ENCODE assay signal across 8 cellular contexts in the genomic region with DNA sequence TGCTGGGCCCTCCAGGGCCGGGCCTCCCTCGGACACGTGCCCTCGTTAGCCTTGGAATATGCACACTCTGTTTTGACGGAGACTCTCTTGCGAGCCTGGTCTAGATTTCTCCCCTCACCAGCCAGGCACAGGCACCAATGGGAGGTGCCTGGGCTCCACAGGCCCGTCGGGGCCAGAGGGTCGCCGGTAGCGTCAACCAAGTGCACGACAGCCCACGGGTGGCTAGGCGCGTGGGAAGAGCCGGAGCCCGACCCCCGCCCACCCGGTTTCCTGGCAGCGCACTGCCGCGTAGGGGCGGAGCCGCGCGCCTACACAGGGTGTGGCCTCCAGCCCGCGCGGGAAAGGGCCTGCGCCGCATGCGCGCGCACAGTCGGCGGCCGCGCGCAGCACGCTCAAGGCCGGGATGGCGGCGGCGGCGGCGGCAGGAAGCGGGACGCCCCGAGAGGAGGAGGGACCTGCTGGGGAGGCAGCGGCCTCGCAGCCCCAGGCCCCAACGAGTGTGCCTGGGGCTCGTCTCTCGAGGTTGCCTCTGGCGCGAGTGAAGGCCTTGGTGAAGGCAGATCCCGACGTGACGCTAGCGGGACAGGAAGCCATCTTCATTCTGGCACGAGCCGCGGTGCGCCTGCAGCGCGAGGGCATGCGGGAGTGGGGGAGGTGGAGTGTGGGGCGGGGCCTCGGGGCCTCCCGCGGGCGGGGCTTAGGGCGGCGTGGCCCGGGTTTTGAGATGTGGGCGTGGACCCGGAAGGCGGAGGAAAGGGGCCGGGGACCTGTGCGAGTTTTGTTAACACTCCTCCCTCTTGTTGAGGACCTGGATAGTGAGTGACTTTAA. TPM values are rescaled to one million over a fixed set of nuclear protein-coding genes. Genes with fewer than 3 reads are reported as not detected.
A peak's percentile ranks its signal among the peaks of the same experiment; 100 is the strongest.
DNase-seq lines count a peak whose midpoint lies in the region; ATAC-seq and TF ChIP-seq lines count a peak whose summit lies in the region.

A gene with protein sequence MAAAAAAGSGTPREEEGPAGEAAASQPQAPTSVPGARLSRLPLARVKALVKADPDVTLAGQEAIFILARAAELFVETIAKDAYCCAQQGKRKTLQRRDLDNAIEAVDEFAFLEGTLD (plus strand): TSS at position 367 of the 829 bp plus-strand sequence. CDS start 37 bp downstream, at position 404.

- H3K4me3 Mint-ChIP-seq in activated T-cell treated with anti-CD3 and anti-CD28 coated beads, Interleukin-2, amount 50 U/mL, for 24 hours = peak within 1 kb of the TSS; percentile 80

- H3K4me1 ChIP-seq in esophagus (ENCODE audit: control insufficient read depth in 2 of 2, insufficient read depth in 2 of 2, low read length in 1 of 2) (peaks cover 4 to 9% of the 10 kb centered on the region in 2 donors), mucosa of stomach (ENCODE audit: control insufficient read depth, insufficient read depth, low read length) (peaks cover 11% of the 10 kb centered on the region)

- peak within 1 kb of the TSS; percentile 66 for H3K9ac ChIP-seq in mucosa of stomach (ENCODE audit: low read length)

- peaks cover 43% of the 10 kb centered on the region for H3K36me3 Mint-ChIP-seq in activated T-cell treated with anti-CD3 and anti-CD28 coated beads, Interleukin-2, amount 50 U/mL, for 24 hours (ENCODE audit: low read depth)

- H3K27me3 Mint-ChIP-seq in activated T-cell treated with anti-CD3 and anti-CD28 coated beads, Interleukin-2, amount 50 U/mL, for 24 hours = no peaks in the 10 kb centered on the region

- peak; percentile 93 for ATAC-seq in GM21717 (IDR thresholded peaks at IDR 0.05; ENCODE audit: unreplicated experiment)

- DNase-seq in DMS53 treated with DMSO at 0.1 percent for 48 hours (lab: John Stamatoyannopoulos, UW; ENCODE audit: unreplicated experiment) = peak; percentile 83
- peak; percentile 69 for DNase-seq in Jurkat, Clone E6-1 (ENCODE audit: low read depth, low spot score)
- peak; percentile 96 for DNase-seq in activated T-cell treated with anti-CD3 and anti-CD28 coated beads, Interleukin-2, amount 50 U/mL, for 24 hours
- DNase-seq in stimulated activated CD8-positive, alpha-beta memory T cell treated with anti-CD3 and anti-CD28 coated beads, Interleukin-4, amount 100 ng/mL, for 48 hours = peak; percentile 96

- peak within 1 kb of the TSS; percentile 93 to 97 for H3K27ac ChIP-seq in esophagus (ENCODE audit: low read depth in 2 of 2, low read length in 1 of 2)

- H3K9me3 Mint-ChIP-seq in activated T-cell treated with anti-CD3 and anti-CD28 coated beads, Interleukin-2, amount 50 U/mL, for 24 hours = peaks cover 6% of the 10 kb centered on the region

- H3K27me3 ChIP-seq in esophagus (ENCODE audit: control insufficient read depth in 1 of 2, insufficient read depth in 2 of 2, low read length in 2 of 2) (no peaks in the 10 kb centered on the region), mucosa of stomach (ENCODE audit: control insufficient read depth, insufficient read depth, low read length) (no peaks in the 10 kb centered on the region)

- H3K9me3 ChIP-seq in esophagus (ENCODE audit: control insufficient read depth in 2 of 2, insufficient read depth in 1 of 2, low read depth in 1 of 2, low read length in 1 of 2) = no peaks in the 10 kb centered on the region
- no peaks in the 10 kb centered on the region for H3K9me3 ChIP-seq in mucosa of stomach (ENCODE audit: control insufficient read depth, low read length)

- peak within 1 kb of the TSS; percentile 48 for H3K4me3 ChIP-seq in Jurkat, Clone E6-1 (ENCODE audit: low read length)
- H3K4me3 ChIP-seq in esophagus (ENCODE audit: low read depth in 1 of 2, low read length in 2 of 2) (peak within 1 kb of the TSS; percentile 66 to 86), mucosa of stomach (ENCODE audit: low read length) (peak within 1 kb of the TSS; percentile 67)

- H3K36me3 ChIP-seq in esophagus (ENCODE audit: control insufficient read depth in 2 of 2, insufficient read depth in 2 of 2, low read length in 1 of 2) = no peaks in the 10 kb centered on the region
- no peaks in the 10 kb centered on the region for H3K36me3 ChIP-seq in mucosa of stomach (ENCODE audit: control insufficient read depth, insufficient read depth, low read length)

- WGBS in esophagus, 2 donors = 0 to 1% methylated on average over 65 to 80 of the region's 80 CpGs

- peaks cover 55% of the 10 kb centered on the region for H3K4me1 Mint-ChIP-seq in activated T-cell treated with anti-CD3 and anti-CD28 coated beads, Interleukin-2, amount 50 U/mL, for 24 hours (ENCODE audit: low read depth)

- H3K27ac Mint-ChIP-seq in activated T-cell treated with anti-CD3 and anti-CD28 coated beads, Interleukin-2, amount 50 U/mL, for 24 hours = peak within 1 kb of the TSS; percentile 92

TF ChIP-seq in PFSK-1, 5 proteins besides CTCF, POLR2A, EP300 and RAD21:
- TF ChIP-seq, protein P1, sequence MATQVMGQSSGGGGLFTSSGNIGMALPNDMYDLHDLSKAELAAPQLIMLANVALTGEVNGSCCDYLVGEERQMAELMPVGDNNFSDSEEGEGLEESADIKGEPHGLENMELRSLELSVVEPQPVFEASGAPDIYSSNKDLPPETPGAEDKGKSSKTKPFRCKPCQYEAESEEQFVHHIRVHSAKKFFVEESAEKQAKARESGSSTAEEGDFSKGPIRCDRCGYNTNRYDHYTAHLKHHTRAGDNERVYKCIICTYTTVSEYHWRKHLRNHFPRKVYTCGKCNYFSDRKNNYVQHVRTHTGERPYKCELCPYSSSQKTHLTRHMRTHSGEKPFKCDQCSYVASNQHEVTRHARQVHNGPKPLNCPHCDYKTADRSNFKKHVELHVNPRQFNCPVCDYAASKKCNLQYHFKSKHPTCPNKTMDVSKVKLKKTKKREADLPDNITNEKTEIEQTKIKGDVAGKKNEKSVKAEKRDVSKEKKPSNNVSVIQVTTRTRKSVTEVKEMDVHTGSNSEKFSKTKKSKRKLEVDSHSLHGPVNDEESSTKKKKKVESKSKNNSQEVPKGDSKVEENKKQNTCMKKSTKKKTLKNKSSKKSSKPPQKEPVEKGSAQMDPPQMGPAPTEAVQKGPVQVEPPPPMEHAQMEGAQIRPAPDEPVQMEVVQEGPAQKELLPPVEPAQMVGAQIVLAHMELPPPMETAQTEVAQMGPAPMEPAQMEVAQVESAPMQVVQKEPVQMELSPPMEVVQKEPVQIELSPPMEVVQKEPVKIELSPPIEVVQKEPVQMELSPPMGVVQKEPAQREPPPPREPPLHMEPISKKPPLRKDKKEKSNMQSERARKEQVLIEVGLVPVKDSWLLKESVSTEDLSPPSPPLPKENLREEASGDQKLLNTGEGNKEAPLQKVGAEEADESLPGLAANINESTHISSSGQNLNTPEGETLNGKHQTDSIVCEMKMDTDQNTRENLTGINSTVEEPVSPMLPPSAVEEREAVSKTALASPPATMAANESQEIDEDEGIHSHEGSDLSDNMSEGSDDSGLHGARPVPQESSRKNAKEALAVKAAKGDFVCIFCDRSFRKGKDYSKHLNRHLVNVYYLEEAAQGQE (IDR thresholded peaks at IDR 0.05; ENCODE audit: insufficient read depth in 1 of 2, low read depth in 2 of 2, low read length in 2 of 2) = no peak
- TF ChIP-seq SIN3A (IDR thresholded peaks at IDR 0.05; ENCODE audit: borderline replicate concordance, insufficient read depth, low read length) = no peak
- peak; percentile 66; the same call in 1 of the 2 replicates for TF ChIP-seq POLR2AphosphoS5 (IDR thresholded peaks at IDR 0.05; ENCODE audit: low read depth, low read length)
- peak; percentile 56; the same call in 1 of the 2 replicates for TF ChIP-seq TAF1 (IDR thresholded peaks at IDR 0.05; ENCODE audit: borderline replicate concordance, insufficient read depth, low read length)
- TF ChIP-seq FOXP2 (optimal IDR thresholded peaks at IDR 0.05; ENCODE audit: borderline replicate concordance, extremely low read depth, extremely low read length, insufficient read depth) = no peak

RNA-seq across cellular contexts. Expression of the gene that starts here (rescaled TPM):
- 35.5 TPM for polyA plus RNA-seq in Jurkat, Clone E6-1 (2012; ENCODE audit: insufficient read depth, insufficient read length)
- polyA plus RNA-seq in PFSK-1 (2012; ENCODE audit: insufficient read length, low read depth) = 16.5 TPM
- 10 to 100 TPM; 21.3 to 30.9 TPM for polyA plus RNA-seq in esophagus

Comparison
In these comparisons a context has a peak if more than half of its experiments do, and no peak if none do; other contexts are left out.
1. Peak in every context shown above with its lines: DNase-seq, ATAC-seq, H3K4me3 ChIP-seq and H3K27ac ChIP-seq.